Comparison of ENCODE assay signal across 8 cellular contexts in the genomic region with DNA sequence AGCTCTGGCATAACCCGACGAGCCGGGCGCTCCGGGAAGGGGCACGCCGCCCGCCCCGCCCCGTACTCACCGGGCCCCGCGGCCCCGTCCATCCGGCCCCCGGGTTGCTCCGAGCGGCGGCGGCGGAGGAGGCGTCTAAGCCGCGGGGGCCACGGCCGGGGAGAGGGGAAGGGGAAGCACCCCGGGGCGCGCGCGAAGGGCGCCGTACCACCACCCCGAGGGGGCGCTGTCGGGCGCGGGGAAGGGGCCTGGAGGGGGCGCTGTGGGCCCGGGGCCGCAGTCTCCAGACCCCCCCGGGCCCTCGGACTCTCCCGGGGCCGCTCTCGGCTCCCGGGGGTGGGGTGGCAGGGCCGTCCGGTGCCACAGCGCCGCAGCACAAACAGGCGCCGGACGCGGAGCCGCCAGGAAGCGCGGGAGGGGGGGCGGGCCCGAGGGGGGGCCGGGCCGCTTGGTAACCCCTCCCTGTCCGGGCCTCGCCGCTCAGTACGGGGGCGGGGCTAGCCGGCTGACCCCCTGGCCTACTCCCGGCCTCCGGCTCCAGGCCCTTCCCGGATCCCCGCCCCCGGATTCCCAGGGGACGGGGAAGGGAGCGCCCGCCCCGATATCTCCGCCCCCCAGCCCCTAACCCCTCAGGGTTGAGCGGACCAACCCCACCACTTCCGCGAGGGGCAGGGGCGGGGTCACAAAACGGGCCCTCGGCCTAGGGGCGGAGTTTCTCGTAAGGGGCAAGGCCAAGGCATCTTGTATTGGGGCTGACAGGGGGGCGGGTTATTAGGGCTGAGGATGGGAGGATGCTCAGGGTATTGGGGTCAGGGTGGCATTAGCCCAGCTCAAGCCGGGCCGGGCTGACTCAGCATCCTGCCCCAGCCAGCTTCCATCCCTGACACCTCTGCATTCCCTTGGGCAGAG. TPM values are rescaled to one million over a fixed set of nuclear protein-coding genes. Genes with fewer than 3 reads are reported as not detected.
DNase-seq lines count a peak whose midpoint lies in the region; ATAC-seq, FAIRE-seq and TF ChIP-seq lines count a peak whose summit lies in the region.

A gene with protein sequence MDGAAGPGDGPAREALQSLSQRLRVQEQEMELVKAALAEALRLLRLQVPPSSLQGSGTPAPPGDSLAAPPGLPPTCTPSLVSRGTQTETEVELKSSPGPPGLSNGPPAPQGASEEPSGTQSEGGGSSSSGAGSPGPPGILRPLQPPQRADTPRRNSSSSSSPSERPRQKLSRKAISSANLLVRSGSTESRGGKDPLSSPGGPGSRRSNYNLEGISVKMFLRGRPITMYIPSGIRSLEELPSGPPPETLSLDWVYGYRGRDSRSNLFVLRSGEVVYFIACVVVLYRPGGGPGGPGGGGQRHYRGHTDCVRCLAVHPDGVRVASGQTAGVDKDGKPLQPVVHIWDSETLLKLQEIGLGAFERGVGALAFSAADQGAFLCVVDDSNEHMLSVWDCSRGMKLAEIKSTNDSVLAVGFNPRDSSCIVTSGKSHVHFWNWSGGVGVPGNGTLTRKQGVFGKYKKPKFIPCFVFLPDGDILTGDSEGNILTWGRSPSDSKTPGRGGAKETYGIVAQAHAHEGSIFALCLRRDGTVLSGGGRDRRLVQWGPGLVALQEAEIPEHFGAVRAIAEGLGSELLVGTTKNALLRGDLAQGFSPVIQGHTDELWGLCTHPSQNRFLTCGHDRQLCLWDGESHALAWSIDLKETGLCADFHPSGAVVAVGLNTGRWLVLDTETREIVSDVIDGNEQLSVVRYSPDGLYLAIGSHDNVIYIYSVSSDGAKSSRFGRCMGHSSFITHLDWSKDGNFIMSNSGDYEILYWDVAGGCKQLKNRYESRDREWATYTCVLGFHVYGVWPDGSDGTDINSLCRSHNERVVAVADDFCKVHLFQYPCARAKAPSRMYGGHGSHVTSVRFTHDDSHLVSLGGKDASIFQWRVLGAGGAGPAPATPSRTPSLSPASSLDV (minus strand): TSS at position 410 of the 909 bp plus-strand sequence. CDS start 318 bp downstream, at position 92.
A gene with protein sequence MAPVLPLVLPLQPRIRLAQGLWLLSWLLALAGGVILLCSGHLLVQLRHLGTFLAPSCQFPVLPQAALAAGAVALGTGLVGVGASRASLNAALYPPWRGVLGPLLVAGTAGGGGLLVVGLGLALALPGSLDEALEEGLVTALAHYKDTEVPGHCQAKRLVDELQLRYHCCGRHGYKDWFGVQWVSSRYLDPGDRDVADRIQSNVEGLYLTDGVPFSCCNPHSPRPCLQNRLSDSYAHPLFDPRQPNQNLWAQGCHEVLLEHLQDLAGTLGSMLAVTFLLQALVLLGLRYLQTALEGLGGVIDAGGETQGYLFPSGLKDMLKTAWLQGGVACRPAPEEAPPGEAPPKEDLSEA (plus strand): TSS at position 892 of the 909 bp plus-strand sequence. CDS start 25 bp downstream, outside the sequence.

- H2AFZ ChIP-seq in PC-3 (ENCODE audit: low read length): peak within 1 kb of the TSS; percentile 89

- intact Hi-C loops in PC-3 (cut with micrococcal nuclease): loop anchor here (5.0 kb wide), 1 partner anchor 35 kb away; a partner anchor contains a TSS
- intact Hi-C loops in naive thymus-derived CD4-positive, alpha-beta T cell (cut with micrococcal nuclease): loop anchor here (1.0 to 5.0 kb wide), 15 partner anchors 10 to 230 kb away; a partner anchor contains a TSS

- H3K4me3 ChIP-seq in PC-3 (ENCODE audit: low read length): peak within 1 kb of the TSS; percentile 81
- peak within 1 kb of the TSS; percentile 99 for H3K4me3 ChIP-seq in naive thymus-derived CD4-positive, alpha-beta T cell (ENCODE audit: low read length)

- no TSS peak for BruUV-seq in PC-3 (replicated peaks; lab: Mats Ljungman, UMichigan)

- peak; percentile 69 for FAIRE-seq in HTR-8/SVneo (lab: Jason Lieb, UNC)

- peaks cover 12% of the 10 kb centered on the region; the same call in 1 of the 2 replicates for H3K79me2 ChIP-seq in PC-3 (ENCODE audit: low read length)

- H3K27me3 Mint-ChIP-seq in naive thymus-derived CD4-positive, alpha-beta T cell: no peaks in the 10 kb centered on the region
- no peaks in the 10 kb centered on the region for H3K27me3 Mint-ChIP-seq in stimulated activated memory B cell treated with anti-CD40 and anti-IgM and Interleukin-4, amounts not matched to agents 10 μg/mL and 1 μg/mL and 100 μg/mL, for 72 hours

- H3K4me3 Mint-ChIP-seq in naive thymus-derived CD4-positive, alpha-beta T cell: peak within 1 kb of the TSS; percentile 89 to 100 (median 96)
- peak within 1 kb of the TSS; percentile 97 for H3K4me3 Mint-ChIP-seq in stimulated activated memory B cell treated with anti-CD40 and anti-IgM and Interleukin-4, amounts not matched to agents 10 μg/mL and 1 μg/mL and 100 μg/mL, for 72 hours

- TF ChIP-seq CTCF in PC-3 (conservative IDR thresholded peaks at IDR 0.05; ENCODE audit: low read depth, low read length): peak; percentile 97

- H3K9me3 ChIP-seq in PC-3 (ENCODE audit: low read length): no peaks in the 10 kb centered on the region
- H3K9me3 ChIP-seq in naive thymus-derived CD4-positive, alpha-beta T cell (ENCODE audit: control insufficient read depth in 2 of 3, low read length in 3 of 3): no peaks in the 10 kb centered on the region

- peaks cover 7% of the 10 kb centered on the region for H3F3A ChIP-seq in PC-3 (ENCODE audit: low read length, unreplicated experiment)

- ATAC-seq in GM21367 (IDR thresholded peaks at IDR 0.05; ENCODE audit: unreplicated experiment): peak; percentile 45
- ATAC-seq in PC-3: peak; percentile 72
- ATAC-seq in naive thymus-derived CD4-positive, alpha-beta T cell: peak; percentile 90
- ATAC-seq in stimulated activated memory B cell treated with anti-CD40 and anti-IgM and Interleukin-4, amounts not matched to agents 10 μg/mL and 1 μg/mL and 100 μg/mL, for 72 hours: peak; percentile 88

- CTCF ChIA-PET in PC-3 (lab: Charles Lee): interaction anchor here (0.7 to 1.3 kb wide), 7 partner anchors 9 to 74 kb away, joined by 3 to 9 read pairs (median 5); a partner anchor contains a TSS
- CTCF ChIA-PET in naive thymus-derived CD4-positive, alpha-beta T cell (lab: Charles Lee): interaction anchor here (0.5 to 4.1 kb wide), 13 partner anchors 9 to 87 kb away, joined by 3 to 27 read pairs (median 4); a partner anchor contains a TSS

- no peaks in the 10 kb centered on the region for H3K9me3 Mint-ChIP-seq in naive thymus-derived CD4-positive, alpha-beta T cell
- no peaks in the 10 kb centered on the region for H3K9me3 Mint-ChIP-seq in stimulated activated memory B cell treated with anti-CD40 and anti-IgM and Interleukin-4, amounts not matched to agents 10 μg/mL and 1 μg/mL and 100 μg/mL, for 72 hours

- no peaks in the 10 kb centered on the region for H3K9me2 ChIP-seq in PC-3 (replicated peaks; ENCODE audit: low read length)

- DNase-seq in DMS 273 treated with DMSO at 0.1 percent for 48 hours (lab: John Stamatoyannopoulos, UW) (peak; percentile 30), HTR-8/SVneo (ENCODE audit: insufficient read length, low spot score) (peak; percentile 83), PC-3 (peak; percentile 79), fibroblast of gingiva (ENCODE audit: low read depth) (peak; percentile 97)
- peak; percentile 95 to 96 for DNase-seq in activated T-cell treated with anti-CD3 and anti-CD28 coated beads, Interleukin-2, amount 50 U/mL, for 48 hours
- DNase-seq in naive thymus-derived CD4-positive, alpha-beta T cell: peak; percentile 74 to 96 (median 83)

- peak within 1 kb of the TSS; percentile 93 to 100 (median 97) for H3K27ac Mint-ChIP-seq in naive thymus-derived CD4-positive, alpha-beta T cell
- H3K27ac Mint-ChIP-seq in stimulated activated memory B cell treated with anti-CD40 and anti-IgM and Interleukin-4, amounts not matched to agents 10 μg/mL and 1 μg/mL and 100 μg/mL, for 72 hours: peak within 1 kb of the TSS; percentile 94

- POLR2A ChIA-PET in PC-3 (lab: Charles Lee; ENCODE audit: unreplicated experiment): interaction anchor here (0.6 kb wide), 1 partner anchor 21 kb away, joined by 3 read pairs; no protein-coding TSS in a partner anchor
- POLR2A ChIA-PET in naive thymus-derived CD4-positive, alpha-beta T cell (lab: Charles Lee): interaction anchor here (0.6 to 12.0 kb wide), 19 partner anchors 9 to 1224 kb away, joined by 3 to 219 read pairs (median 8); a partner anchor contains a TSS

- peaks cover 29% of the 10 kb centered on the region for H3K4me1 ChIP-seq in PC-3 (ENCODE audit: insufficient read depth, low read length)
- H3K4me1 ChIP-seq in naive thymus-derived CD4-positive, alpha-beta T cell (ENCODE audit: control insufficient read depth in 2 of 2, insufficient read depth in 2 of 2, low read length in 2 of 2): peaks cover 19 to 32% of the 10 kb centered on the region in 2 donors

- H3K36me3 Mint-ChIP-seq in naive thymus-derived CD4-positive, alpha-beta T cell: peaks cover 0 to 26% (median 5%) of the 10 kb centered on the region in 5 donors
- H3K36me3 Mint-ChIP-seq in stimulated activated memory B cell treated with anti-CD40 and anti-IgM and Interleukin-4, amounts not matched to agents 10 μg/mL and 1 μg/mL and 100 μg/mL, for 72 hours: peaks cover 40% of the 10 kb centered on the region

- H3K4me2 ChIP-seq in PC-3 (ENCODE audit: low read length): peak within 1 kb of the TSS; percentile 97

- peak within 1 kb of the TSS; percentile 59 for H3K27ac ChIP-seq in PC-3 (ENCODE audit: low read length)
- H3K27ac ChIP-seq in naive thymus-derived CD4-positive, alpha-beta T cell (ENCODE audit: low read depth, low read length): peak within 1 kb of the TSS; percentile 92

- H3K4me1 Mint-ChIP-seq in naive thymus-derived CD4-positive, alpha-beta T cell: peaks cover 31 to 56% (median 48%) of the 10 kb centered on the region in 7 donors
- H3K4me1 Mint-ChIP-seq in stimulated activated memory B cell treated with anti-CD40 and anti-IgM and Interleukin-4, amounts not matched to agents 10 μg/mL and 1 μg/mL and 100 μg/mL, for 72 hours: peaks cover 38% of the 10 kb centered on the region

- no peaks in the 10 kb centered on the region for H4K20me1 ChIP-seq in PC-3 (ENCODE audit: low read length)

- no peaks in the 10 kb centered on the region for H3K27me3 ChIP-seq in PC-3 (ENCODE audit: low read length)
- no peaks in the 10 kb centered on the region for H3K27me3 ChIP-seq in naive thymus-derived CD4-positive, alpha-beta T cell (ENCODE audit: control insufficient read depth in 2 of 2, insufficient read depth in 2 of 2, low read length in 2 of 2)

- H3K36me3 ChIP-seq in PC-3 (ENCODE audit: low read depth, low read length): no peaks in the 10 kb centered on the region
- peaks cover 0 to 53% (median 0%) of the 10 kb centered on the region in 3 experiments for H3K36me3 ChIP-seq in naive thymus-derived CD4-positive, alpha-beta T cell (ENCODE audit: control insufficient read depth in 2 of 3, insufficient read depth in 3 of 3, low read length in 3 of 3)

- H3K9ac ChIP-seq in PC-3 (ENCODE audit: low read length): peak within 1 kb of the TSS; percentile 63

RNA-seq across cellular contexts. Expression of the first gene that starts in this region (rescaled TPM):
- total RNA-seq in PC-3 (2014; rRNA removed): 32.8 and 50.6 TPM in 2 replicates
- total RNA-seq in naive thymus-derived CD4-positive, alpha-beta T cell: 100 to 1,000 TPM; 152 to 209 (median 188) TPM
- 10 to 100 TPM; 14.6 to 23.9 TPM for polyA plus RNA-seq in naive thymus-derived CD4-positive, alpha-beta T cell

RNA-seq across cellular contexts. Expression of the second gene that starts in this region (rescaled TPM):
- total RNA-seq in PC-3 (2014; rRNA removed): 5.8 and 13.9 TPM in 2 replicates
- total RNA-seq in naive thymus-derived CD4-positive, alpha-beta T cell: 1 to 10 TPM; 1.2 to 2.4 (median 2.0) TPM
- polyA plus RNA-seq in naive thymus-derived CD4-positive, alpha-beta T cell: under 1 TPM in 1 of 2 donors, not detected in 1; 0.51 TPM

Comparison
In these comparisons a context has a peak if more than half of its experiments do, and no peak if none do; other contexts are left out.
1. Peak in every context shown above with its lines: DNase-seq, ATAC-seq, H3K4me3 ChIP-seq and H3K27ac ChIP-seq.
2. DNase-seq: peak in every context shown above with its lines; median percentile 97 in fibroblast of gingiva; 96 in activated T-cell treated with anti-CD3 and anti-CD28 coated beads, Interleukin-2, amount 50 U/mL, for 48 hours; 83 in HTR-8/SVneo; 83 in naive thymus-derived CD4-positive, alpha-beta T cell; 79 in PC-3; 30 in DMS 273 treated with DMSO at 0.1 percent for 48 hours.